ENCODE assay signal across 17 cellular contexts in the genomic region with DNA sequence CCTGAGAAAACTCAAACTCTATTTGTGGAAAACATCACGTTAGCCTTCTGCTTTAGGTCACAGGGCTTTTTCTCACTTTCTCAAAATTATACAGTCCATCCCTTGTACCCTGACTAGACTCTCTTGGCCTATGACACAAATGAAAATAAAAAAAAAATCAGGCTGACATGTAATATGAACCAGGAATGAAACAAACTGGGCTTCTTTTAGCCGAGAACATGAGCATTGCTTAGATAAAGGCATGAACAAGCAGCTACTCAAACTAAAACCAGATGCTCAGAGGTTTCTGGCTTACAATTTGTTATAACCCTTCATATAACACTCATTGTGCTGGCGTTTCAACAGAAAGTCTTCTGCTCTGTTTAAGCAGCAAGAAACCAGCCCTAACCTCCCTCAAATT.
A peak's percentile ranks its signal among the peaks of the same experiment; 100 is the strongest.
DNase-seq lines count a peak whose midpoint lies in the region; ATAC-seq, FAIRE-seq and TF ChIP-seq lines count a peak whose summit lies in the region.
"Had no signal": no experiment of that assay in that cellular context is flagged by ENCODE, and none has a peak within 500 bp of the region (broad histone marks: within the 10 kb centered on the region; RNA-seq: fewer than 3 reads in every experiment).

No MANE protein-coding gene starts in this region.

- H3K4me1 ChIP-seq in right cardiac atrium (ENCODE audit: control insufficient read depth, insufficient read depth, low read length) = no peaks in the 10 kb centered on the region
- H3K4me1 ChIP-seq in PC-9 (replicated peaks; ENCODE audit: insufficient read depth) = no peaks in the 10 kb centered on the region

- H3K27ac ChIP-seq in right cardiac atrium (ENCODE audit: low read length) (peak overlapping the region; percentile 56), PC-9 (no peak overlapping the region)

- no peaks in the 10 kb centered on the region for H3K9me3 ChIP-seq in right cardiac atrium (ENCODE audit: control insufficient read depth, low read length)
- H3K9me3 ChIP-seq in PC-9 (ENCODE audit: insufficient read depth, low read depth) = no peaks in the 10 kb centered on the region

- no peak for TF ChIP-seq CTCF in bronchial epithelial cell (IDR thresholded peaks at IDR 0.05; ENCODE audit: insufficient read depth, low read length, severe bottlenecking)
- TF ChIP-seq CTCF in PC-9 (conservative IDR thresholded peaks at IDR 0.05) = no peak

- peak; percentile 75 to 87 for ATAC-seq in right cardiac atrium

- POLR2A ChIA-PET in PC-9 (lab: Charles Lee; ENCODE audit: unreplicated experiment) = no interaction called here

- H3K9me2 ChIP-seq in PC-9 (ENCODE audit: insufficient read depth) = no peaks in the 10 kb centered on the region

- no peak overlapping the region for H3K4me3 ChIP-seq in bronchial epithelial cell (ENCODE audit: low read depth, low read length)
- no peak overlapping the region for H3K4me3 ChIP-seq in right cardiac atrium (ENCODE audit: low read length)
- no peak overlapping the region for H3K4me3 ChIP-seq in PC-9

- H3K36me3 ChIP-seq in bronchial epithelial cell (ENCODE audit: control insufficient read depth, insufficient read depth, low read length) (no peaks in the 10 kb centered on the region), PC-9 (ENCODE audit: low read depth) (no peaks in the 10 kb centered on the region)

- no peak overlapping the region for H2AFZ ChIP-seq in PC-9

- H3F3A ChIP-seq in PC-9 (ENCODE audit: insufficient read depth, low read depth) = no peaks in the 10 kb centered on the region

- H3K79me2 ChIP-seq in PC-9 (ENCODE audit: low read depth) = no peaks in the 10 kb centered on the region

- H3K4me2 ChIP-seq in PC-9 = no peak overlapping the region

- peak; percentile 83 for FAIRE-seq in bronchial epithelial cell (lab: Jason Lieb, UNC)
- FAIRE-seq: H1, TTC549 had no signal

- intact Hi-C loops in right cardiac atrium (cut with DNase I) = loop anchor here in 1 of 4 donors (10.0 kb wide), 1 partner anchor 115 kb away; no protein-coding TSS in a partner anchor
- intact Hi-C loops in PC-9 (cut with micrococcal nuclease; ENCODE audit: unreplicated experiment) = no loop called here

- CTCF ChIA-PET in PC-9 (lab: Charles Lee) = no interaction called here

- DNase-seq in GM04504 (ENCODE audit: low read depth) = peak; percentile 24
- DNase-seq in bronchial epithelial cell (ENCODE audit: low read depth) = no peak
- DNase-seq in right cardiac atrium = no peak
- DNase-seq in smooth muscle cell of the brain vasculature (ENCODE audit: low read depth, low spot score) = peak; percentile 31
- DNase-seq in PC-9 = no peak
- no peak for DNase-seq in NCI-H510A treated with DMSO at 0.1 percent for 48 hours (lab: John Stamatoyannopoulos, UW)
- DNase-seq in NCI-H1092 treated with DMSO at 0.1 percent for 48 hours (lab: John Stamatoyannopoulos, UW) = no peak
- no peak for DNase-seq in islet precursor cell
- DNase-seq: activated naive CD8-positive, alpha-beta T cell treated with anti-CD3 and anti-CD28 coated beads, Interleukin-2, amount 10 ng/mL, durations not matched to agents 7 days and 5 days; effector CD8-positive, alpha-beta T cell; GDM1; hypothalamus; Kasumi-1; midbrain; stimulated activated naive CD4-positive, alpha-beta T cell had no signal

- 55% methylated on average over 3 of the region's 3 CpGs for WGBS in right cardiac atrium

- H3K27me3 ChIP-seq in bronchial epithelial cell (ENCODE audit: control insufficient read depth, insufficient read depth, low read length) (no peaks in the 10 kb centered on the region), right cardiac atrium (ENCODE audit: control insufficient read depth, insufficient read depth) (no peaks in the 10 kb centered on the region), PC-9 (ENCODE audit: insufficient read depth, low read depth) (peaks cover 40% of the 10 kb centered on the region)

- no peaks in the 10 kb centered on the region for H4K20me1 ChIP-seq in PC-9 (ENCODE audit: insufficient read depth)

- BruUV-seq in PC-9 (replicated peaks; lab: Mats Ljungman, UMichigan) = no TSS peak

Comparison
In these comparisons a context has a peak if more than half of its experiments do, and no peak if none do; other contexts are left out.
1. DNase-seq: peak in GM04504 (single experiment) and smooth muscle cell of the brain vasculature (single experiment); none in bronchial epithelial cell (single experiment), right cardiac atrium (0 of 3), PC-9 (0 of 2), NCI-H510A treated with DMSO at 0.1 percent for 48 hours (single experiment), NCI-H1092 treated with DMSO at 0.1 percent for 48 hours (single experiment) and islet precursor cell (single experiment).